Comparison of ENCODE assay signal across 9 cellular contexts in genomic region chr19:11479470-11480080, GRCh38. TPM values are rescaled to one million over a fixed set of nuclear protein-coding genes. Genes with fewer than 3 reads are reported as not detected.
DNase-seq lines count a peak whose midpoint lies in the region; ATAC-seq and TF ChIP-seq lines count a peak whose summit lies in the region.
"Had no signal": no experiment of that assay in that cellular context is flagged by ENCODE, and none has a peak within 500 bp of the region (broad histone marks: within the 10 kb centered on the region; RNA-seq: fewer than 3 reads in every experiment).

No MANE protein-coding gene starts in this region.

- H3K4me3 Mint-ChIP-seq in activated T-helper 2 cell treated with anti-CD3 and anti-CD28 coated beads, Interferon-gamma antibody, Interleukin-2, Interleukin-4, amounts not matched to agents 10 μg/mL and 5 μg/mL and 100 μg/mL, durations not matched to agents 14 hours and 24 hours and 36 hours (ENCODE audit: low read depth): no peak overlapping the region
- H3K4me3 Mint-ChIP-seq in activated CD8-positive, alpha-beta memory T cell treated with anti-CD3 and anti-CD28 coated beads, Interleukin-2, amount 10 ng/mL, durations not matched to agents 7 days and 5 days: no peak overlapping the region

- peaks cover 17% of the 10 kb centered on the region for H3K4me1 Mint-ChIP-seq in activated T-helper 2 cell treated with anti-CD3 and anti-CD28 coated beads, Interferon-gamma antibody, Interleukin-2, Interleukin-4, amounts not matched to agents 10 μg/mL and 5 μg/mL and 100 μg/mL, durations not matched to agents 14 hours and 24 hours and 36 hours (ENCODE audit: low read depth)
- H3K4me1 Mint-ChIP-seq in activated CD8-positive, alpha-beta memory T cell treated with anti-CD3 and anti-CD28 coated beads, Interleukin-2, amount 10 ng/mL, durations not matched to agents 7 days and 5 days: peaks cover 20% of the 10 kb centered on the region

- no peak overlapping the region for H3K27ac Mint-ChIP-seq in activated T-helper 2 cell treated with anti-CD3 and anti-CD28 coated beads, Interferon-gamma antibody, Interleukin-2, Interleukin-4, amounts not matched to agents 10 μg/mL and 5 μg/mL and 100 μg/mL, durations not matched to agents 14 hours and 24 hours and 36 hours
- no peak overlapping the region for H3K27ac Mint-ChIP-seq in activated CD8-positive, alpha-beta memory T cell treated with anti-CD3 and anti-CD28 coated beads, Interleukin-2, amount 10 ng/mL, durations not matched to agents 7 days and 5 days

- peaks cover 39% of the 10 kb centered on the region for H3K27me3 Mint-ChIP-seq in activated T-helper 2 cell treated with anti-CD3 and anti-CD28 coated beads, Interferon-gamma antibody, Interleukin-2, Interleukin-4, amounts not matched to agents 10 μg/mL and 5 μg/mL and 100 μg/mL, durations not matched to agents 14 hours and 24 hours and 36 hours (ENCODE audit: low read depth)
- H3K27me3 Mint-ChIP-seq in activated CD8-positive, alpha-beta memory T cell treated with anti-CD3 and anti-CD28 coated beads, Interleukin-2, amount 10 ng/mL, durations not matched to agents 7 days and 5 days: peaks cover 36% of the 10 kb centered on the region

- POLR2A ChIA-PET in HEK293T (lab: Yijun Ruan, JAX): no interaction called here

- peak; percentile 51 for DNase-seq in CD1c-positive myeloid dendritic cell (ENCODE audit: extremely low spot score)
- peak; percentile 74 for DNase-seq in HEK293T (ENCODE audit: extremely low spot score)
- peak; percentile 22 for DNase-seq in activated T-helper 2 cell treated with anti-CD3 and anti-CD28 coated beads, Interferon-gamma antibody, Interleukin-2, Interleukin-4, amounts not matched to agents 10 μg/mL and 5 μg/mL and 100 μg/mL, durations not matched to agents 14 hours and 24 hours and 36 hours (ENCODE audit: low spot score)
- peak; percentile 97 for DNase-seq in iPS-NIHi11 (ENCODE audit: low spot score)
- no peak for DNase-seq in activated CD8-positive, alpha-beta memory T cell treated with anti-CD3 and anti-CD28 coated beads, Interleukin-2, amount 10 ng/mL, durations not matched to agents 7 days and 5 days
- no peak for DNase-seq in cerebellar nuclear complex (lab: John Stamatoyannopoulos, UW)
- no peak for DNase-seq in activated CD4-positive, CD25-positive, alpha-beta regulatory T cell (lab: John Stamatoyannopoulos, UW)

- intact Hi-C loops in activated T-helper 2 cell treated with anti-CD3 and anti-CD28 coated beads, Interferon-gamma antibody, Interleukin-2, Interleukin-4, amounts not matched to agents 10 μg/mL and 5 μg/mL and 100 μg/mL, durations not matched to agents 14 hours and 24 hours and 36 hours (cut with micrococcal nuclease): loop anchor here (5.0 kb wide), 1 partner anchor 57 kb away; no protein-coding TSS in a partner anchor

- CTCF ChIA-PET in HEK293T (lab: Yijun Ruan, JAX): no interaction called here
- CTCF ChIA-PET in activated CD8-positive, alpha-beta memory T cell treated with anti-CD3 and anti-CD28 coated beads, Interleukin-2, amount 10 ng/mL, durations not matched to agents 7 days and 5 days (lab: Charles Lee): no interaction called here

- no peak for ATAC-seq in GM21360 (IDR thresholded peaks at IDR 0.05; ENCODE audit: unreplicated experiment)
- ATAC-seq in activated CD8-positive, alpha-beta memory T cell treated with anti-CD3 and anti-CD28 coated beads, Interleukin-2, amount 10 ng/mL, durations not matched to agents 7 days and 5 days: no peak

- no peaks in the 10 kb centered on the region for H3K9me3 Mint-ChIP-seq in activated T-helper 2 cell treated with anti-CD3 and anti-CD28 coated beads, Interferon-gamma antibody, Interleukin-2, Interleukin-4, amounts not matched to agents 10 μg/mL and 5 μg/mL and 100 μg/mL, durations not matched to agents 14 hours and 24 hours and 36 hours
- no peaks in the 10 kb centered on the region for H3K9me3 Mint-ChIP-seq in activated CD8-positive, alpha-beta memory T cell treated with anti-CD3 and anti-CD28 coated beads, Interleukin-2, amount 10 ng/mL, durations not matched to agents 7 days and 5 days (ENCODE audit: low read depth)

- H3K36me3 Mint-ChIP-seq in activated T-helper 2 cell treated with anti-CD3 and anti-CD28 coated beads, Interferon-gamma antibody, Interleukin-2, Interleukin-4, amounts not matched to agents 10 μg/mL and 5 μg/mL and 100 μg/mL, durations not matched to agents 14 hours and 24 hours and 36 hours (ENCODE audit: low read depth): peaks cover 4% of the 10 kb centered on the region
- peaks cover 3% of the 10 kb centered on the region for H3K36me3 Mint-ChIP-seq in activated CD8-positive, alpha-beta memory T cell treated with anti-CD3 and anti-CD28 coated beads, Interleukin-2, amount 10 ng/mL, durations not matched to agents 7 days and 5 days

TF ChIP-seq in HEK293T, 16 proteins besides CTCF, POLR2A, EP300 and RAD21:
- TF ChIP-seq BHLHE40 (IDR thresholded peaks at IDR 0.05; ENCODE audit: borderline replicate concordance) (no peak), HDGF (IDR thresholded peaks at IDR 0.05; ENCODE audit: borderline replicate concordance) (no peak)

RNA-seq across cellular contexts. Expression of gene ELAVL3, which starts 1.3 kb away (rescaled TPM):
- total RNA-seq in activated T-helper 2 cell treated with anti-CD3 and anti-CD28 coated beads, Interferon-gamma antibody, Interleukin-2, Interleukin-4, amounts not matched to agents 10 μg/mL and 5 μg/mL and 100 μg/mL, durations not matched to agents 14 hours and 24 hours and 36 hours: 0.84 TPM in 1 of 2 replicates, not detected in the other
- not detected for total RNA-seq in activated CD8-positive, alpha-beta memory T cell treated with anti-CD3 and anti-CD28 coated beads, Interleukin-2, amount 10 ng/mL, durations not matched to agents 7 days and 5 days
- total RNA-seq: mononuclear cell had no signal

RNA-seq across cellular contexts. Expression of gene ZNF653, which starts 26.1 kb away (rescaled TPM):
- total RNA-seq in activated T-helper 2 cell treated with anti-CD3 and anti-CD28 coated beads, Interferon-gamma antibody, Interleukin-2, Interleukin-4, amounts not matched to agents 10 μg/mL and 5 μg/mL and 100 μg/mL, durations not matched to agents 14 hours and 24 hours and 36 hours: 19.4 and 20.1 TPM in 2 replicates
- 10 to 100 TPM; 16.1 to 16.7 TPM for total RNA-seq in activated CD8-positive, alpha-beta memory T cell treated with anti-CD3 and anti-CD28 coated beads, Interleukin-2, amount 10 ng/mL, durations not matched to agents 7 days and 5 days

RNA-seq across cellular contexts. Expression of gene PRKCSH, which starts 44.1 kb away (rescaled TPM):
- 282 and 298 TPM in 2 replicates for total RNA-seq in activated T-helper 2 cell treated with anti-CD3 and anti-CD28 coated beads, Interferon-gamma antibody, Interleukin-2, Interleukin-4, amounts not matched to agents 10 μg/mL and 5 μg/mL and 100 μg/mL, durations not matched to agents 14 hours and 24 hours and 36 hours
- 100 to 1,000 TPM; 278 to 306 TPM for total RNA-seq in activated CD8-positive, alpha-beta memory T cell treated with anti-CD3 and anti-CD28 coated beads, Interleukin-2, amount 10 ng/mL, durations not matched to agents 7 days and 5 days

RNA-seq across cellular contexts. Expression of gene ODAD3, which starts 44.7 kb away (rescaled TPM):
- 0.37 TPM in 1 of 2 replicates, not detected in the other for total RNA-seq in activated T-helper 2 cell treated with anti-CD3 and anti-CD28 coated beads, Interferon-gamma antibody, Interleukin-2, Interleukin-4, amounts not matched to agents 10 μg/mL and 5 μg/mL and 100 μg/mL, durations not matched to agents 14 hours and 24 hours and 36 hours
- under 1 TPM; 0.15 to 0.54 TPM for total RNA-seq in activated CD8-positive, alpha-beta memory T cell treated with anti-CD3 and anti-CD28 coated beads, Interleukin-2, amount 10 ng/mL, durations not matched to agents 7 days and 5 days
- total RNA-seq: mononuclear cell had no signal

RNA-seq across cellular contexts. Expression of gene ECSIT, which starts 49.4 kb away (rescaled TPM):
- total RNA-seq in activated T-helper 2 cell treated with anti-CD3 and anti-CD28 coated beads, Interferon-gamma antibody, Interleukin-2, Interleukin-4, amounts not matched to agents 10 μg/mL and 5 μg/mL and 100 μg/mL, durations not matched to agents 14 hours and 24 hours and 36 hours: 42.7 and 43.5 TPM in 2 replicates
- total RNA-seq in activated CD8-positive, alpha-beta memory T cell treated with anti-CD3 and anti-CD28 coated beads, Interleukin-2, amount 10 ng/mL, durations not matched to agents 7 days and 5 days: 10 to 100 TPM; 33.0 to 36.2 TPM

Comparison
In these comparisons a context has a peak if more than half of its experiments do, and no peak if none do; other contexts are left out.
1. DNase-seq: peak in CD1c-positive myeloid dendritic cell (single experiment), HEK293T (single experiment), activated T-helper 2 cell treated with anti-CD3 and anti-CD28 coated beads, Interferon-gamma antibody, Interleukin-2, Interleukin-4, amounts not matched to agents 10 μg/mL and 5 μg/mL and 100 μg/mL, durations not matched to agents 14 hours and 24 hours and 36 hours (single experiment) and iPS-NIHi11 (single experiment); none in activated CD8-positive, alpha-beta memory T cell treated with anti-CD3 and anti-CD28 coated beads, Interleukin-2, amount 10 ng/mL, durations not matched to agents 7 days and 5 days (single experiment), cerebellar nuclear complex (0 of 2) and activated CD4-positive, CD25-positive, alpha-beta regulatory T cell (0 of 4).